ENCODE assay signal across 8 cellular contexts in genomic region chr7:130440527-130441365, GRCh38. TPM values are rescaled to one million over a fixed set of nuclear protein-coding genes. Genes with fewer than 3 reads are reported as not detected.
A peak's percentile ranks its signal among the peaks of the same experiment; 100 is the strongest.
DNase-seq lines count a peak whose midpoint lies in the region; ATAC-seq and TF ChIP-seq lines count a peak whose summit lies in the region.

CEP41 (minus strand) TSS chr7:130441016; CDS start chr7:130440966, 50 bp downstream.

- H3K36me3 ChIP-seq in testis (ENCODE audit: low read depth, missing control alignments), result no peaks in the 10 kb centered on the region

- H3K9me3 ChIP-seq in testis, result no peaks in the 10 kb centered on the region

- peak within 1 kb of the TSS; percentile 68 to 91 for H3K4me3 ChIP-seq in testis

- intact Hi-C loops in testis (cut with DNase I; ENCODE audit: low total_unique reads), result no loop called here

- peak within 1 kb of the TSS; percentile 89 to 96 for H3K27ac ChIP-seq in testis

- H3K4me1 ChIP-seq in testis, result peaks cover 17% of the 10 kb centered on the region

- H3K27me3 Mint-ChIP-seq in activated naive CD8-positive, alpha-beta T cell treated with anti-CD3 and anti-CD28 coated beads for 36 hours, result no peaks in the 10 kb centered on the region

- peak; percentile 29 for TF ChIP-seq POLR2A in GM10847 (IDR thresholded peaks at IDR 0.05; ENCODE audit: extremely low read depth, insufficient read length)
- no peak for TF ChIP-seq POLR2A in testis (IDR thresholded peaks at IDR 0.05)

- H3K27me3 ChIP-seq in testis, result no peaks in the 10 kb centered on the region

- H3K27ac Mint-ChIP-seq in activated naive CD8-positive, alpha-beta T cell treated with anti-CD3 and anti-CD28 coated beads for 36 hours, result peak within 1 kb of the TSS; percentile 99

- DNase-seq in NCI-H1105 treated with DMSO at 0.1 percent for 48 hours (lab: John Stamatoyannopoulos, UW) (peak; percentile 96), SKM-1 treated with dmso at 0.1 percent for 144 hours (lab: John Stamatoyannopoulos, UW; ENCODE audit: unreplicated experiment) (peak; percentile 91), glomerular visceral epithelial cell (ENCODE audit: extremely low spot score) (peak; percentile 97), omental fat pad (ENCODE audit: low spot score) (peak; percentile 91), testis (peak; percentile 99)
- DNase-seq in activated naive CD8-positive, alpha-beta T cell treated with anti-CD3 and anti-CD28 coated beads for 36 hours, result peak; percentile 96

- peak; percentile 100 for ATAC-seq in HG02642 (IDR thresholded peaks at IDR 0.05; ENCODE audit: poor library complexity, unreplicated experiment)
- ATAC-seq in omental fat pad (ENCODE audit: low FRiP score), result peak; percentile 98

- WGBS in testis, 2 donors, result 1 to 3% methylated on average over 56 to 59 of the region's 61 CpGs

- H3K4me3 Mint-ChIP-seq in activated naive CD8-positive, alpha-beta T cell treated with anti-CD3 and anti-CD28 coated beads for 36 hours, result peak within 1 kb of the TSS; percentile 98

- H3K4me1 Mint-ChIP-seq in activated naive CD8-positive, alpha-beta T cell treated with anti-CD3 and anti-CD28 coated beads for 36 hours, result peaks cover 44% of the 10 kb centered on the region

- no peak for TF ChIP-seq CTCF in omental fat pad (IDR thresholded peaks at IDR 0.05)
- no peak for TF ChIP-seq CTCF in testis (IDR thresholded peaks at IDR 0.05)

- peaks cover 33% of the 10 kb centered on the region for H3K36me3 Mint-ChIP-seq in activated naive CD8-positive, alpha-beta T cell treated with anti-CD3 and anti-CD28 coated beads for 36 hours

- H3K9me3 Mint-ChIP-seq in activated naive CD8-positive, alpha-beta T cell treated with anti-CD3 and anti-CD28 coated beads for 36 hours, result peaks cover 5% of the 10 kb centered on the region

RNA-seq across cellular contexts. Expression of gene CEP41, which starts in this region (rescaled TPM):
- total RNA-seq in activated naive CD8-positive, alpha-beta T cell treated with anti-CD3 and anti-CD28 coated beads for 36 hours, result 10 to 100 TPM; 22.3 to 26.5 TPM
- total RNA-seq in omental fat pad (10 to 100 TPM in 1 of 4 donors, 1 to 10 TPM in 3; 6.8 to 11.8 (median 8.5) TPM), testis (10 to 100 TPM; 59.0 to 91.6 TPM)
- polyA plus RNA-seq in testis (ENCODE audit: insufficient read depth, low read depth, low replicate concordance), result 209 TPM

Comparison
In these comparisons a context has a peak if more than half of its experiments do, and no peak if none do; other contexts are left out.
1. Peak in every context shown above with its lines: DNase-seq, ATAC-seq, H3K4me3 ChIP-seq and H3K27ac ChIP-seq.